20 cellular contexts compared by ENCODE assay signal in genomic region chr3:174169736-174170135, GRCh38.
DNase-seq lines count a peak whose midpoint lies in the region; FAIRE-seq and TF ChIP-seq lines count a peak whose summit lies in the region.
"Had no signal": no experiment of that assay in that cellular context is flagged by ENCODE, and none has a peak within 500 bp of the region (broad histone marks: within the 10 kb centered on the region; RNA-seq: fewer than 3 reads in every experiment).

No MANE protein-coding gene starts in this region.

- peaks cover 6% of the 10 kb centered on the region for H3K4me1 Mint-ChIP-seq in endodermal cell
- H3K4me1 Mint-ChIP-seq: B cell, GM23338 had no signal

- no peak for FAIRE-seq in RCC 7860 (lab: Jason Lieb, UNC)
- FAIRE-seq: A204.1, GM12892 had no signal

- no peak for DNase-seq in endodermal cell
- DNase-seq in islet precursor cell, result peak; percentile 72
- DNase-seq in epidermal melanocyte (ENCODE audit: insufficient read length, low spot score), result no peak
- DNase-seq in HPDE6-E6E7 (ENCODE audit: extremely low spot score), result no peak
- no peak for DNase-seq in RCC 7860 (ENCODE audit: low spot score)
- DNase-seq in D341Med (ENCODE audit: low spot score), result no peak
- DNase-seq: C1 segment of cervical spinal cord; CD4-positive, alpha-beta T cell; DMS153; DMS79 treated with DMSO at 0.1 percent for 48 hours; EL; GDM1; HCEC 1CT; HFFc6 had no signal

- H3K4me3 ChIP-seq in HUES6 (ENCODE audit: low read depth, low read length) (no peak overlapping the region), endodermal cell (ENCODE audit: low read length) (no peak overlapping the region)
- H3K4me3 ChIP-seq: GM23338 had no signal

- peak overlapping the region; percentile 49; the same call in 1 of the 2 replicates for H3K27ac ChIP-seq in HUES6 (ENCODE audit: low read depth, low read length)
- H3K27ac ChIP-seq in endodermal cell (ENCODE audit: low read depth, low read length), result no peak overlapping the region
- H3K27ac ChIP-seq: HL-60 had no signal

- WGBS in endodermal cell (ENCODE audit: insufficient coverage in 1 of 2, insufficient read length in 1 of 2), 2 experiments, result 70 to 86% methylated on average over 3 of the region's 3 CpGs

- H3K36me3 ChIP-seq in HUES6 (ENCODE audit: control insufficient read depth, insufficient read depth, low read length), result no peaks in the 10 kb centered on the region
- H3K36me3 ChIP-seq in endodermal cell (ENCODE audit: control insufficient read depth, insufficient read depth, low read length), result no peaks in the 10 kb centered on the region

- no peaks in the 10 kb centered on the region for H3K4me1 ChIP-seq in HUES6 (ENCODE audit: control insufficient read depth, insufficient read depth, low read length)
- no peaks in the 10 kb centered on the region for H3K4me1 ChIP-seq in endodermal cell (ENCODE audit: control insufficient read depth, insufficient read depth, low read length)

- no peaks in the 10 kb centered on the region for H3K27me3 Mint-ChIP-seq in endodermal cell (ENCODE audit: insufficient read depth)
- H3K27me3 Mint-ChIP-seq: B cell; CD4-positive, alpha-beta T cell had no signal

- H3K9me3 Mint-ChIP-seq in endodermal cell, result peaks cover 8% of the 10 kb centered on the region

- H3K27ac Mint-ChIP-seq in endodermal cell, result peak overlapping the region; percentile 71
- H3K27ac Mint-ChIP-seq: B cell; CD4-positive, alpha-beta T cell; HFFc6 had no signal

- peaks cover 1% of the 10 kb centered on the region for H3K36me3 Mint-ChIP-seq in endodermal cell (ENCODE audit: low read depth)

- H3K27me3 ChIP-seq in HUES6 (ENCODE audit: control insufficient read depth, insufficient read depth, low read length), result no peaks in the 10 kb centered on the region
- no peaks in the 10 kb centered on the region for H3K27me3 ChIP-seq in endodermal cell (ENCODE audit: control insufficient read depth, insufficient read depth, low read length, poor library complexity, severe bottlenecking)

- H3K9ac ChIP-seq in HUES6 (ENCODE audit: low read length), result no peak overlapping the region
- H3K9ac ChIP-seq in endodermal cell (ENCODE audit: extremely low read depth, low read length, poor library complexity, severe bottlenecking), result no peak overlapping the region

- peaks cover 11% of the 10 kb centered on the region for H3K9me3 ChIP-seq in HUES6 (ENCODE audit: control insufficient read depth, insufficient read depth, low read depth, low read length)
- peaks cover 12% of the 10 kb centered on the region for H3K9me3 ChIP-seq in endodermal cell (ENCODE audit: control insufficient read depth, low read length)

- H3K4me3 Mint-ChIP-seq in endodermal cell, result no peak overlapping the region
- H3K4me3 Mint-ChIP-seq: B cell; CD4-positive, alpha-beta T cell; GM23338; HFFc6 had no signal

- TF ChIP-seq CTCF in endodermal cell (conservative IDR thresholded peaks at IDR 0.05), result no peak
